ENCODE assay signal across 21 cellular contexts in genomic region chr2:162712598-162712997, GRCh38.
"Had no signal": no experiment of that assay in that cellular context is flagged by ENCODE, and none has a peak within 500 bp of the region (broad histone marks: within the 10 kb centered on the region; RNA-seq: fewer than 3 reads in every experiment).

No MANE protein-coding gene starts in this region.

- H3K4me3 ChIP-seq: lung, neural progenitor cell, sigmoid colon, uterus had no signal

- H3K27ac Mint-ChIP-seq: activated CD8-positive, alpha-beta T cell treated with anti-CD3 and anti-CD28 coated beads, Interleukin-2, amount 10 ng/mL, durations not matched to agents 7 days and 5 days; activated naive CD4-positive, alpha-beta T cell treated with anti-CD3 and anti-CD28 coated beads, Interleukin-2, amount 50 U/mL, for 24 hours; mesothelial cell of epicardium; naive B cell; neural progenitor cell; WTC11 had no signal

- H3K27ac ChIP-seq: neural progenitor cell, sigmoid colon, uterus had no signal

- H3K4me3 Mint-ChIP-seq: activated CD8-positive, alpha-beta T cell treated with anti-CD3 and anti-CD28 coated beads, Interleukin-2, amount 10 ng/mL, durations not matched to agents 7 days and 5 days; activated naive CD4-positive, alpha-beta T cell treated with anti-CD3 and anti-CD28 coated beads, Interleukin-2, amount 50 U/mL, for 24 hours; mesothelial cell of epicardium; naive B cell; neural progenitor cell had no signal

- H3K27me3 ChIP-seq: sigmoid colon, uterus had no signal

- ATAC-seq: activated CD8-positive, alpha-beta T cell treated with anti-CD3 and anti-CD28 coated beads, Interleukin-2, amount 10 ng/mL, durations not matched to agents 7 days and 5 days had no signal

- H3K4me1 ChIP-seq: sigmoid colon, uterus had no signal

- H3K4me1 Mint-ChIP-seq: activated naive CD4-positive, alpha-beta T cell treated with anti-CD3 and anti-CD28 coated beads, Interleukin-2, amount 50 U/mL, for 24 hours; naive B cell had no signal

- H3K9me3 ChIP-seq: sigmoid colon, uterus had no signal

- H3K9ac ChIP-seq: neural progenitor cell had no signal

- H3K27me3 Mint-ChIP-seq: activated naive CD4-positive, alpha-beta T cell treated with anti-CD3 and anti-CD28 coated beads, Interleukin-2, amount 50 U/mL, for 24 hours; naive B cell had no signal

- H3K9me3 Mint-ChIP-seq: activated naive CD4-positive, alpha-beta T cell treated with anti-CD3 and anti-CD28 coated beads, Interleukin-2, amount 50 U/mL, for 24 hours; mesothelial cell of epicardium; neural progenitor cell; WTC11 had no signal

- H3K36me3 Mint-ChIP-seq: activated naive CD4-positive, alpha-beta T cell treated with anti-CD3 and anti-CD28 coated beads, Interleukin-2, amount 50 U/mL, for 24 hours; mesothelial cell of epicardium; naive B cell; neural progenitor cell; WTC11 had no signal

- DNase-seq: activated CD4-positive, alpha-beta T cell treated with anti-CD3 and anti-CD28 coated beads for 4 hours; activated CD8-positive, alpha-beta memory T cell treated with anti-CD3 and anti-CD28 coated beads, Interleukin-2, amount 50 U/mL, for 4 hours; activated CD8-positive, alpha-beta T cell treated with anti-CD3 and anti-CD28 coated beads, Interleukin-2, amount 10 ng/mL, durations not matched to agents 7 days and 5 days; activated effector memory CD4-positive, alpha-beta T cell treated with anti-CD3 and anti-CD28 coated beads, Interleukin-2, amount 50 U/mL, for 16 hours; activated T-cell treated with anti-CD3 and anti-CD28 coated beads, Interleukin-2, amount 50 U/mL, for 48 hours; central memory CD4-positive, alpha-beta T cell; cortex of kidney; effector CD8-positive, alpha-beta T cell; foreskin fibroblast; glutamatergic neuron; naive B cell; sigmoid colon; stimulated activated CD4-positive, alpha-beta T cell treated with anti-CD3 and anti-CD28 coated beads, Interleukin-12 subunit alpha, Interleukin-12 subunit beta, amount 100 ng/mL, for 4 hours; stimulated activated CD4-positive, alpha-beta T cell treated with anti-CD3 and anti-CD28 coated beads, Interleukin-2, amount 100 ng/mL, for 24 hours; T-helper 2 cell; uterus had no signal

- H3K36me3 ChIP-seq: neural progenitor cell, sigmoid colon, uterus had no signal
